Comparison of ENCODE assay signal across 22 cellular contexts in the genomic region with DNA sequence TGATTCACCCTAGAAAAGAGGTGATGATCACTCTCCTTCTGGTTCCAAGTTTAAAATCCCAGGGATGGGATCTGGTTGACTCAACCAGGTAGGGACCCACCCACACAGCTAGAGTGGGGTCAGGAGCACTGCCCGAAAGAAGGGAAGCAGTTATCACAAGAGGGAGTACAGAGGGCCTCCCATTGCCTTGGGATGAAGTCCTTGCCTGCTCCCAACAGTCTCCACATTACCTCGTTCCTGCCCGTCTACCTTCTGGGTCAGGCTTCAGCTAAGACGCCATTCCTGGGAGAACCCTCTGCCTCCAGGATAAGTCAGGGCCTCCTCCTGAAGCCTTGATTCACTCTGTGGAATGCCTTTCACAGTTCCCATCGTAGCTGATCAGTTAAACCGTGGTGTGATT.
"Had no signal": no experiment of that assay in that cellular context is flagged by ENCODE, and none has a peak within 500 bp of the region (broad histone marks: within the 10 kb centered on the region; RNA-seq: fewer than 3 reads in every experiment).

No MANE protein-coding gene starts in this region.

- ATAC-seq: effector memory CD8-positive, alpha-beta T cell; esophagus mucosa; gastrocnemius medialis; left lobe of liver; natural killer cell treated with Interleukin-12 subunit alpha and Interleukin-12 subunit beta and Interleukin-15 and Interleukin-18, amount 100 ng/mL, for 72 hours; right lobe of liver; stimulated activated naive CD8-positive, alpha-beta T cell treated with anti-CD3 and anti-CD28 coated beads, Interleukin-15, amount 100 ng/mL, for 72 hours; upper lobe of right lung had no signal

- DNase-seq: cortex of kidney; effector memory CD8-positive, alpha-beta T cell; foreskin fibroblast; gastrocnemius medialis; head of caudate nucleus; kidney; right lobe of liver; stimulated activated CD4-positive, alpha-beta T cell treated with anti-CD3 and anti-CD28 coated beads, Interleukin-15, amount 100 ng/mL, for 24 hours; stimulated activated CD4-positive, alpha-beta T cell treated with anti-CD3 and anti-CD28 coated beads, Interleukin-2, amount 100 ng/mL, for 48 hours; stimulated activated naive CD4-positive, alpha-beta T cell; stimulated activated naive CD8-positive, alpha-beta T cell treated with anti-CD3 and anti-CD28 coated beads, Interleukin-15, amount 100 ng/mL, for 72 hours; transverse colon; upper lobe of right lung; uterus had no signal

- H3K9ac ChIP-seq: parathyroid adenoma had no signal

- H3K36me3 ChIP-seq: right lobe of liver, transverse colon, uterus had no signal

- H3K27me3 ChIP-seq: gastrocnemius medialis, right lobe of liver, suprapubic skin, transverse colon, upper lobe of right lung, uterus had no signal

- H3K4me3 ChIP-seq: gastrocnemius medialis, lung, right lobe of liver, suprapubic skin, transverse colon, upper lobe of right lung, uterus had no signal

- H3K9me3 ChIP-seq: gastrocnemius medialis, neutrophil, right lobe of liver, suprapubic skin, transverse colon, upper lobe of right lung, uterus had no signal

- H3K79me2 ChIP-seq: parathyroid adenoma had no signal

- H3K27ac ChIP-seq: epithelial cell of prostate, gastrocnemius medialis, neutrophil, parathyroid adenoma, right lobe of liver, suprapubic skin, transverse colon, upper lobe of right lung, uterus had no signal

- H2AFZ ChIP-seq: parathyroid adenoma had no signal
